33 cellular contexts compared by ENCODE assay signal in the genomic region with DNA sequence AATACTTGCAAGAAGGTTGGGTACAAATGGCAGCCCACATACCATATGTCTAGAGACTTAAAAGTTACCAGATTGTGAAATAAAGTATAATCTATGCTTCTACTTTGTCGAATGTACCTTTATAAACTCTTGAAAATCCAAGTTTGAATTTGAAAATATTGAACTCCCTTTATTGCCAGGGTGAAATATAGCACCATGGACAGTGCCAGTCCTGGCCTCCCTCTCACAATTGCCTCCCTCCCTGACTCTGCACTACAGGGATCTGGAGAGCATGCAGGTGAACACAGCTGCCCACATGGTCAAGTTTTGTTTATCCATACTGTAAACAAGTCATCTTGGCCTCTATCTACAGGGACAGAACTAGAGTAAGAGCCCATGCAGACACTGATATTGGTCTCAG.
DNase-seq lines count a peak whose midpoint lies in the region; ATAC-seq and TF ChIP-seq lines count a peak whose summit lies in the region.
"Had no signal": no experiment of that assay in that cellular context is flagged by ENCODE, and none has a peak within 500 bp of the region (broad histone marks: within the 10 kb centered on the region; RNA-seq: fewer than 3 reads in every experiment).

No MANE protein-coding gene starts in this region.

- POLR2A ChIA-PET in SK-N-SH (lab: Yijun Ruan, JAX): no interaction called here

- TF ChIP-seq CTCF in SK-N-SH (IDR thresholded peaks at IDR 0.05) (no peak), endodermal cell (conservative IDR thresholded peaks at IDR 0.05) (no peak), progenitor cell of endocrine pancreas (IDR thresholded peaks at IDR 0.05; ENCODE audit: unreplicated experiment) (no peak)

- H3K27me3 ChIP-seq in SK-N-SH (ENCODE audit: insufficient read depth) (no peaks in the 10 kb centered on the region), endodermal cell (ENCODE audit: control insufficient read depth, insufficient read depth, low read length, poor library complexity, severe bottlenecking) (no peaks in the 10 kb centered on the region)
- H3K27me3 ChIP-seq: gastrocnemius medialis, SJCRH30 had no signal

- no peaks in the 10 kb centered on the region for H3K4me1 Mint-ChIP-seq in endodermal cell
- H3K4me1 Mint-ChIP-seq in progenitor cell of endocrine pancreas (ENCODE audit: low read depth): no peaks in the 10 kb centered on the region
- H3K4me1 Mint-ChIP-seq: central memory CD8-positive, alpha-beta T cell; immature natural killer cell; memory B cell had no signal

- H3K27ac Mint-ChIP-seq in endodermal cell (no peak overlapping the region), progenitor cell of endocrine pancreas (no peak overlapping the region)
- H3K27ac Mint-ChIP-seq: immature natural killer cell, memory B cell had no signal

- TF ChIP-seq EP300 in SK-N-SH (IDR thresholded peaks at IDR 0.05; ENCODE audit: borderline replicate concordance in 1 of 2, low read depth in 1 of 2, low read length in 1 of 2): no peak

- H3K4me1 ChIP-seq in SK-N-SH (ENCODE audit: control insufficient read depth in 1 of 2, insufficient read depth in 2 of 2, low read depth in 1 of 2, low read length in 1 of 2) (no peaks in the 10 kb centered on the region), endodermal cell (ENCODE audit: control insufficient read depth, insufficient read depth, low read length) (no peaks in the 10 kb centered on the region)
- H3K4me1 ChIP-seq: gastrocnemius medialis, parathyroid adenoma, SJCRH30 had no signal

- H3K9me3 ChIP-seq in SK-N-SH (no peaks in the 10 kb centered on the region), endodermal cell (ENCODE audit: control insufficient read depth, low read length) (no peaks in the 10 kb centered on the region)
- H3K9me3 ChIP-seq: gastrocnemius medialis, SJCRH30, thoracic aorta had no signal

- no peak overlapping the region for H3K4me2 ChIP-seq in SK-N-SH
- H3K4me2 ChIP-seq: smooth muscle cell had no signal

- no peaks in the 10 kb centered on the region for H3K27me3 Mint-ChIP-seq in endodermal cell (ENCODE audit: insufficient read depth)
- H3K27me3 Mint-ChIP-seq in progenitor cell of endocrine pancreas: no peaks in the 10 kb centered on the region
- H3K27me3 Mint-ChIP-seq: central memory CD8-positive, alpha-beta T cell; memory B cell had no signal

- ATAC-seq in SK-N-SH treated with all-trans-retinoic acid at 6 μM for 48 hours (no peak), HG03460 (IDR thresholded peaks at IDR 0.05; ENCODE audit: unreplicated experiment) (no peak)
- ATAC-seq: activated CD4-positive, CD25-positive, alpha-beta regulatory T cell treated with anti-CD3 and anti-CD28 coated beads, Interleukin-2, amount 50 U/mL, for 24 hours; gastrocnemius medialis; left cardiac atrium; stimulated activated naive CD8-positive, alpha-beta T cell treated with anti-CD3 and anti-CD28 coated beads, Interleukin-15, Interleukin-2, amounts not matched to agents 100 U/mL and 50 U/mL, for 24 hours had no signal

- no peak overlapping the region for H2AFZ ChIP-seq in SK-N-SH (ENCODE audit: low read depth)
- H2AFZ ChIP-seq: parathyroid adenoma had no signal

- DNase-seq in SK-N-SH: no peak
- peak; percentile 5 for DNase-seq in RKO (ENCODE audit: low spot score)
- DNase-seq in endodermal cell: peak; percentile 59
- peak; percentile 14 for DNase-seq in progenitor cell of endocrine pancreas (ENCODE audit: low spot score, unreplicated experiment)
- no peak for DNase-seq in NCI-H2081 treated with DMSO at 0.1 percent for 48 hours (lab: John Stamatoyannopoulos, UW)
- DNase-seq in NCI-H146 treated with DMSO at 0.1 percent for 48 hours (lab: John Stamatoyannopoulos, UW; ENCODE audit: unreplicated experiment): no peak
- DNase-seq: activated CD4-positive, alpha-beta T cell treated with anti-CD3 and anti-CD28 coated beads, Interleukin-2, amount 50 U/mL, for 48 hours; activated gamma-delta T cell treated with Interleukin-2 at 50 U/mL for 16 hours; activated T-cell treated with anti-CD3 and anti-CD28 coated beads, Interleukin-2, amount 50 U/mL, for 48 hours; COR-L47; dermis blood vessel endothelial cell; gastrocnemius medialis; hippocampal formation; immature natural killer cell; KBM-7; left cardiac atrium; MM.1S; NCI-H1417; NCI-H2081; NCI-H226; stimulated activated naive CD8-positive, alpha-beta T cell treated with anti-CD3 and anti-CD28 coated beads, Interleukin-15, Interleukin-2, amounts not matched to agents 100 U/mL and 50 U/mL, for 24 hours; T-helper 1 cell had no signal

- H3K9ac ChIP-seq in SK-N-SH (no peak overlapping the region), endodermal cell (ENCODE audit: extremely low read depth, low read length, poor library complexity, severe bottlenecking) (no peak overlapping the region)
- H3K9ac ChIP-seq: parathyroid adenoma had no signal

- H3K36me3 Mint-ChIP-seq in endodermal cell (ENCODE audit: low read depth) (no peaks in the 10 kb centered on the region), progenitor cell of endocrine pancreas (ENCODE audit: insufficient read depth) (no peaks in the 10 kb centered on the region)
- H3K36me3 Mint-ChIP-seq: immature natural killer cell, memory B cell had no signal

- H3K4me3 ChIP-seq in SK-N-SH (ENCODE audit: low read depth in 2 of 2, low read length in 1 of 2) (no peak overlapping the region), endodermal cell (ENCODE audit: low read length) (no peak overlapping the region)
- H3K4me3 ChIP-seq: gastrocnemius medialis, SJCRH30, smooth muscle cell, thoracic aorta had no signal

- H3K36me3 ChIP-seq in SK-N-SH (replicated peaks in 1 of 2; ENCODE audit: control insufficient read depth in 1 of 2, insufficient read depth in 2 of 2, low read length in 1 of 2) (no peaks in the 10 kb centered on the region), endodermal cell (ENCODE audit: control insufficient read depth, insufficient read depth, low read length) (no peaks in the 10 kb centered on the region)
- H3K36me3 ChIP-seq: gastrocnemius medialis, SJCRH30, thoracic aorta had no signal

- no peaks in the 10 kb centered on the region for H4K20me1 ChIP-seq in SK-N-SH (ENCODE audit: insufficient read depth)

- WGBS in SK-N-SH (ENCODE audit: low lambda C conversion rate): 0% methylated on average over 1 of the region's 1 CpG
- WGBS in endodermal cell (ENCODE audit: insufficient coverage in 1 of 2, insufficient read length in 1 of 2), 2 experiments: 73 to 100% methylated on average over 1 of the region's 1 CpG

- H3K9me3 Mint-ChIP-seq in endodermal cell: no peaks in the 10 kb centered on the region
- no peaks in the 10 kb centered on the region for H3K9me3 Mint-ChIP-seq in progenitor cell of endocrine pancreas (ENCODE audit: low read depth)

- no peaks in the 10 kb centered on the region for H3K79me2 ChIP-seq in SK-N-SH (ENCODE audit: insufficient read depth)
- H3K79me2 ChIP-seq: parathyroid adenoma had no signal

- no peaks in the 10 kb centered on the region for H3K9me2 ChIP-seq in SK-N-SH

- no peak for TF ChIP-seq RAD21 in SK-N-SH (IDR thresholded peaks at IDR 0.05; ENCODE audit: low read length)

- CTCF ChIA-PET in SK-N-SH (lab: Yijun Ruan, JAX): no interaction called here

- no peak overlapping the region for H3K27ac ChIP-seq in SK-N-SH (ENCODE audit: low read depth in 2 of 2, low read length in 1 of 2)
- H3K27ac ChIP-seq in endodermal cell (ENCODE audit: low read depth, low read length): no peak overlapping the region
- H3K27ac ChIP-seq: 22Rv1, C4-2B, gastrocnemius medialis, parathyroid adenoma, SJCRH30, thoracic aorta had no signal

- H3F3A ChIP-seq in SK-N-SH (replicated peaks; ENCODE audit: insufficient read depth): no peaks in the 10 kb centered on the region

- H3K4me3 Mint-ChIP-seq in endodermal cell (no peak overlapping the region), progenitor cell of endocrine pancreas (ENCODE audit: low read depth) (no peak overlapping the region)
- H3K4me3 Mint-ChIP-seq: central memory CD8-positive, alpha-beta T cell; immature natural killer cell; memory B cell had no signal

TF ChIP-seq in SK-N-SH, 30 proteins besides CTCF, POLR2A, EP300 and RAD21 (continues in another document):
- TF ChIP-seq, protein P1, sequence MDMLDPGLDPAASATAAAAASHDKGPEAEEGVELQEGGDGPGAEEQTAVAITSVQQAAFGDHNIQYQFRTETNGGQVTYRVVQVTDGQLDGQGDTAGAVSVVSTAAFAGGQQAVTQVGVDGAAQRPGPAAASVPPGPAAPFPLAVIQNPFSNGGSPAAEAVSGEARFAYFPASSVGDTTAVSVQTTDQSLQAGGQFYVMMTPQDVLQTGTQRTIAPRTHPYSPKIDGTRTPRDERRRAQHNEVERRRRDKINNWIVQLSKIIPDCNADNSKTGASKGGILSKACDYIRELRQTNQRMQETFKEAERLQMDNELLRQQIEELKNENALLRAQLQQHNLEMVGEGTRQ (IDR thresholded peaks at IDR 0.05; ENCODE audit: borderline replicate concordance, low read depth, low read length): no peak
- TF ChIP-seq POLR2AphosphoS5 (IDR thresholded peaks at IDR 0.05; ENCODE audit: low read depth, low read length): no peak

TF ChIP-seq in SK-N-SH treated with all-trans-retinoic acid at 6 μM for 48 hours, 23 proteins besides CTCF, POLR2A, EP300 and RAD21 (continues in another document):
- TF ChIP-seq, protein P2, sequence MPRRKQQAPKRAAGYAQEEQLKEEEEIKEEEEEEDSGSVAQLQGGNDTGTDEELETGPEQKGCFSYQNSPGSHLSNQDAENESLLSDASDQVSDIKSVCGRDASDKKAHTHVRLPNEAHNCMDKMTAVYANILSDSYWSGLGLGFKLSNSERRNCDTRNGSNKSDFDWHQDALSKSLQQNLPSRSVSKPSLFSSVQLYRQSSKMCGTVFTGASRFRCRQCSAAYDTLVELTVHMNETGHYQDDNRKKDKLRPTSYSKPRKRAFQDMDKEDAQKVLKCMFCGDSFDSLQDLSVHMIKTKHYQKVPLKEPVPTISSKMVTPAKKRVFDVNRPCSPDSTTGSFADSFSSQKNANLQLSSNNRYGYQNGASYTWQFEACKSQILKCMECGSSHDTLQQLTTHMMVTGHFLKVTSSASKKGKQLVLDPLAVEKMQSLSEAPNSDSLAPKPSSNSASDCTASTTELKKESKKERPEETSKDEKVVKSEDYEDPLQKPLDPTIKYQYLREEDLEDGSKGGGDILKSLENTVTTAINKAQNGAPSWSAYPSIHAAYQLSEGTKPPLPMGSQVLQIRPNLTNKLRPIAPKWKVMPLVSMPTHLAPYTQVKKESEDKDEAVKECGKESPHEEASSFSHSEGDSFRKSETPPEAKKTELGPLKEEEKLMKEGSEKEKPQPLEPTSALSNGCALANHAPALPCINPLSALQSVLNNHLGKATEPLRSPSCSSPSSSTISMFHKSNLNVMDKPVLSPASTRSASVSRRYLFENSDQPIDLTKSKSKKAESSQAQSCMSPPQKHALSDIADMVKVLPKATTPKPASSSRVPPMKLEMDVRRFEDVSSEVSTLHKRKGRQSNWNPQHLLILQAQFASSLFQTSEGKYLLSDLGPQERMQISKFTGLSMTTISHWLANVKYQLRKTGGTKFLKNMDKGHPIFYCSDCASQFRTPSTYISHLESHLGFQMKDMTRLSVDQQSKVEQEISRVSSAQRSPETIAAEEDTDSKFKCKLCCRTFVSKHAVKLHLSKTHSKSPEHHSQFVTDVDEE (CRISPR knock-in tag; IDR thresholded peaks at IDR 0.05): no peak
- TF ChIP-seq ZNF70 (CRISPR knock-in tag; IDR thresholded peaks at IDR 0.05) (no peak), TOX (CRISPR knock-in tag; IDR thresholded peaks at IDR 0.05; ENCODE audit: borderline replicate concordance) (no peak), GLIS3 (CRISPR knock-in tag; IDR thresholded peaks at IDR 0.05) (no peak), ESRRG (CRISPR knock-in tag; IDR thresholded peaks at IDR 0.05) (no peak), ZC3H10 (CRISPR knock-in tag; IDR thresholded peaks at IDR 0.05) (no peak)

Comparison
In these comparisons a context has a peak if more than half of its experiments do, and no peak if none do; other contexts are left out.
1. DNase-seq: peak in RKO (single experiment), endodermal cell (single experiment) and progenitor cell of endocrine pancreas (single experiment); none in SK-N-SH (single experiment), NCI-H2081 treated with DMSO at 0.1 percent for 48 hours (single experiment) and NCI-H146 treated with DMSO at 0.1 percent for 48 hours (single experiment).